In genomic region chr2:223894009-223894408, GRCh38 we compare ENCODE assay signal across 18 cellular contexts.
"Had no signal": no experiment of that assay in that cellular context is flagged by ENCODE, and none has a peak within 500 bp of the region (broad histone marks: within the 10 kb centered on the region; RNA-seq: fewer than 3 reads in every experiment).

No MANE protein-coding gene starts in this region.

- H3K9me3 Mint-ChIP-seq: dendritic cell treated with granulocyte-macrophage colony-stimulating factor and Interleukin-4, amounts not matched to agents 40 ng/mL and 50 ng/mL, for 4 days; naive thymus-derived CD4-positive, alpha-beta T cell had no signal

- H3K27ac ChIP-seq: body of pancreas, pancreas had no signal

- ATAC-seq: activated naive CD4-positive, alpha-beta T cell treated with anti-CD3 and anti-CD28 coated beads, Interleukin-2, amount 50 U/mL, for 72 hours; activated T-cell treated with anti-CD3 and anti-CD28 coated beads, Interleukin-2, amount 50 U/mL, for 72 hours; body of pancreas; naive thymus-derived CD4-positive, alpha-beta T cell; pancreas; T-helper 17 cell; WTC11 had no signal

- FAIRE-seq: frontal cortex, islet of Langerhans, pancreas, TTC549 had no signal

- H3K4me3 Mint-ChIP-seq: activated T-cell treated with anti-CD3 and anti-CD28 coated beads, Interleukin-2, amount 50 U/mL, for 72 hours; dendritic cell treated with granulocyte-macrophage colony-stimulating factor and Interleukin-4, amounts not matched to agents 40 ng/mL and 50 ng/mL, for 4 days; naive thymus-derived CD4-positive, alpha-beta T cell; T-helper 17 cell; WTC11 had no signal

- H3K9me3 ChIP-seq: body of pancreas, pancreas had no signal

- H3K4me1 Mint-ChIP-seq: WTC11 had no signal

- H3K4me1 ChIP-seq: body of pancreas, pancreas had no signal

- H3K27me3 ChIP-seq: body of pancreas, pancreas had no signal

- H3K27me3 Mint-ChIP-seq: dendritic cell treated with granulocyte-macrophage colony-stimulating factor and Interleukin-4, amounts not matched to agents 40 ng/mL and 50 ng/mL, for 4 days; naive thymus-derived CD4-positive, alpha-beta T cell; T-helper 17 cell had no signal

- DNase-seq: activated CD4-positive, alpha-beta T cell treated with anti-CD3 and anti-CD28 coated beads for 48 hours; activated CD8-positive, alpha-beta memory T cell treated with anti-CD3 and anti-CD28 coated beads, Interleukin-2, amount 50 U/mL, for 48 hours; activated gamma-delta T cell; activated T-cell treated with anti-CD3 and anti-CD28 coated beads, Interleukin-2, amount 50 U/mL, for 72 hours; body of pancreas; effector memory CD4-positive, alpha-beta T cell; naive thymus-derived CD4-positive, alpha-beta T cell; pancreas; stimulated activated CD4-positive, alpha-beta T cell treated with anti-CD3 and anti-CD28 coated beads, Interleukin-12 subunit alpha, Interleukin-12 subunit beta, amount 100 ng/mL, for 4 hours; stimulated activated CD4-positive, alpha-beta T cell treated with anti-CD3 and anti-CD28 coated beads, Interleukin-2, amount 100 ng/mL, for 24 hours; T-helper 17 cell had no signal

- H3K27ac Mint-ChIP-seq: activated T-cell treated with anti-CD3 and anti-CD28 coated beads, Interleukin-2, amount 50 U/mL, for 72 hours; dendritic cell treated with granulocyte-macrophage colony-stimulating factor and Interleukin-4, amounts not matched to agents 40 ng/mL and 50 ng/mL, for 4 days; naive thymus-derived CD4-positive, alpha-beta T cell; T-helper 17 cell had no signal

- H3K4me3 ChIP-seq: body of pancreas, lung, pancreas had no signal
